In the genomic region with DNA sequence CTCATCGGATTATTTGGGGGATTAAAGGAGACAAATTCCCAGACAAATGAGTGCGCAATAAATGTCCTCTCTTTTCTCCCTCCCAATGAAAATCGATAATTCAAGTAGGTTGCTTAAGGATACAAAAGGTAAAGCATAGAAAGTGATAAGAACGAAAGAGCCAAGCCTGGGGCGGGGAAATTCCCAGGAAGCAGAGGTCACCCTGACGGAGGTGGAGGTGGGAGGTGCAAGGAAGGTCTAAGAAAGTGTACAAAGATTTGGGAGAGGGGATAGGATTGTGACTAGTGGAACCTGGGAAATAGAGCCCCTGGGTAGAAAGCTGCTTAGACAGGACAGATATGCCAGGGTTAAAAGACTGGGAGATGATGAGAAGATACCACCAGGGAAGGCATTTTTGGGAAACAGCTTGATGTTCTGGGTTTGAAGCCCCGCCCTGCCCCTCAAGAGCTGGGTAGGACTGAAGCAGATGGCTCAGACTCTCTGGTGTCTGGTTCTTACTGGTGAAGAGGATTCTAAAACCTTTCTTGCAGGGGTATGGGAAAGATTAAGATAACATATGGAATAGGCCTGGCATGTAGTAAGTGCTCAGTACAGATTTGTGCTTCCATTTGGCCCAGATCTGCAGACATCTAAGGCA, we compare ENCODE assay signal across 11 cellular contexts. TPM values are rescaled to one million over a fixed set of nuclear protein-coding genes. Genes with fewer than 3 reads are reported as not detected.
A peak's percentile ranks its signal among the peaks of the same experiment; 100 is the strongest.
DNase-seq lines count a peak whose midpoint lies in the region; ATAC-seq, FAIRE-seq and TF ChIP-seq lines count a peak whose summit lies in the region.
"Had no signal": no experiment of that assay in that cellular context is flagged by ENCODE, and none has a peak within 500 bp of the region (broad histone marks: within the 10 kb centered on the region; RNA-seq: fewer than 3 reads in every experiment).

No MANE protein-coding gene starts in this region.

- H3K9ac ChIP-seq in H9 (ENCODE audit: extremely low read depth, insufficient read length, low read length) (no peak overlapping the region), mesendoderm (ENCODE audit: low read length) (peak overlapping the region; percentile 60)

- TF ChIP-seq POLR2A in A549 (IDR thresholded peaks at IDR 0.05; ENCODE audit: low read length), result no peak
- TF ChIP-seq POLR2A in uterus (IDR thresholded peaks at IDR 0.05), result no peak

- TF ChIP-seq CTCF in A549 (IDR thresholded peaks at IDR 0.05) (no peak), H9 (conservative IDR thresholded peaks at IDR 0.05) (no peak), uterus (IDR thresholded peaks at IDR 0.05) (no peak)

- H2BK15ac ChIP-seq in H9 (ENCODE audit: low read depth, low read length), result no peak overlapping the region
- H2BK15ac ChIP-seq in mesendoderm (replicated peaks; ENCODE audit: low read depth), result no peak overlapping the region

- no peak overlapping the region for H3K14ac ChIP-seq in H9 (ENCODE audit: insufficient read depth, low read length)

- no peak overlapping the region for H4K91ac ChIP-seq in H9 (ENCODE audit: insufficient read length, low read depth, low read length)

- peaks cover 0 to 5% (median 5%) of the 10 kb centered on the region in 3 experiments; a peak in 5 of 7 replicates for H3K36me3 Mint-ChIP-seq in H9 (ENCODE audit: insufficient read depth in 1 of 3, low read depth in 3 of 3)
- no peaks in the 10 kb centered on the region for H3K36me3 Mint-ChIP-seq in activated CD8-positive, alpha-beta T cell treated with anti-CD3 and anti-CD28 coated beads, Interleukin-2, amount 10 ng/mL, durations not matched to agents 7 days and 5 days (ENCODE audit: low read depth)

- H3K56ac ChIP-seq in H9 (ENCODE audit: insufficient read length, low read depth, low read length), result no peak overlapping the region
- peak overlapping the region; percentile 80 for H3K56ac ChIP-seq in mesendoderm (ENCODE audit: low read length)

- H3K4me3 ChIP-seq in A549, result peak overlapping the region; percentile 47; the same call in 1 of the 3 replicates
- no peak overlapping the region for H3K4me3 ChIP-seq in mesendoderm (ENCODE audit: low read length)
- no peak overlapping the region for H3K4me3 ChIP-seq in uterus

- H3K4me2 ChIP-seq in A549 (peak overlapping the region; percentile 95), H9 (ENCODE audit: insufficient read depth, insufficient read length, low read length) (peak overlapping the region; percentile 30), mesendoderm (ENCODE audit: low read length) (peak overlapping the region; percentile 56)

- H3K23me2 ChIP-seq in H9 (ENCODE audit: insufficient read length, low read depth, low read length, poor library complexity, severe bottlenecking), result peaks cover 8% of the 10 kb centered on the region

- TF ChIP-seq EP300 in A549 (IDR thresholded peaks at IDR 0.05), result no peak

- H3K9me3 Mint-ChIP-seq in H9, result peaks cover 0 to 8% of the 10 kb centered on the region in 2 experiments; a peak in 3 of 5 replicates
- H3K9me3 Mint-ChIP-seq in activated CD8-positive, alpha-beta T cell treated with anti-CD3 and anti-CD28 coated beads, Interleukin-2, amount 10 ng/mL, durations not matched to agents 7 days and 5 days (ENCODE audit: insufficient read depth), result no peaks in the 10 kb centered on the region

- WGBS in A549 (ENCODE audit: missing lambda C conversion rate), result 70% methylated on average over 7 of the region's 7 CpGs
- whole genome bisulfite sequencing in H9 (ENCODE audit: extremely low coverage, insufficient read length, low lambda C conversion rate), result no CpG with 5 or more reads among the region's 7 CpGs
- WGBS in mesendoderm (ENCODE audit: extremely low coverage, insufficient coverage, low lambda C conversion rate), result no CpG with 5 or more reads among the region's 7 CpGs

- CTCF ChIA-PET in A549 (lab: Yijun Ruan, JAX), result interaction anchor here (0.6 to 6.3 kb wide), 7 partner anchors 9 to 1328 kb away, joined by 3 to 43 read pairs (median 4); no protein-coding TSS in a partner anchor
- CTCF ChIA-PET in activated CD8-positive, alpha-beta T cell treated with anti-CD3 and anti-CD28 coated beads, Interleukin-2, amount 10 ng/mL, durations not matched to agents 7 days and 5 days (lab: Charles Lee), result interaction anchor here (0.9 to 2.2 kb wide), 2 partner anchors 44 to 64 kb away, joined by 3 to 11 read pairs; no protein-coding TSS in a partner anchor

- H2BK20ac ChIP-seq in H9 (ENCODE audit: low read depth, low read length, poor library complexity, severe bottlenecking), result no peak overlapping the region

- H3K27ac Mint-ChIP-seq in H9, result no peak overlapping the region
- H3K27ac Mint-ChIP-seq in activated CD8-positive, alpha-beta T cell treated with anti-CD3 and anti-CD28 coated beads, Interleukin-2, amount 10 ng/mL, durations not matched to agents 7 days and 5 days, result no peak overlapping the region

- H3K27ac ChIP-seq in A549 (peak overlapping the region; percentile 69 to 76; a peak in 3 of 6 replicates), H9 (ENCODE audit: insufficient read length, low read depth, low read length) (no peak overlapping the region), mesendoderm (ENCODE audit: low read depth, low read length) (no peak overlapping the region), uterus (no peak overlapping the region)

- POLR2A ChIA-PET in A549 (lab: Yijun Ruan, JAX), result interaction anchor here (0.9 kb wide), 1 partner anchor 40 kb away, joined by 6 read pairs; no protein-coding TSS in a partner anchor
- POLR2A ChIA-PET in activated CD8-positive, alpha-beta T cell treated with anti-CD3 and anti-CD28 coated beads, Interleukin-2, amount 10 ng/mL, durations not matched to agents 7 days and 5 days (lab: Charles Lee), result no interaction called here

- H3K27me3 ChIP-seq in H9 (ENCODE audit: insufficient read depth, low read length) (no peaks in the 10 kb centered on the region), mesendoderm (ENCODE audit: insufficient read depth, low read length, poor library complexity) (no peaks in the 10 kb centered on the region), uterus (no peaks in the 10 kb centered on the region)
- H3K27me3 ChIP-seq: tibial nerve had no signal

- no peak overlapping the region for H2BK12ac ChIP-seq in H9 (ENCODE audit: insufficient read length, low read depth, low read length)

- no peak for FAIRE-seq in A549 (lab: Jason Lieb, UNC)

- H3K27me3 Mint-ChIP-seq in H9 (ENCODE audit: low read depth), result peaks cover 16% of the 10 kb centered on the region
- H3K27me3 Mint-ChIP-seq in activated CD8-positive, alpha-beta T cell treated with anti-CD3 and anti-CD28 coated beads, Interleukin-2, amount 10 ng/mL, durations not matched to agents 7 days and 5 days (ENCODE audit: low read depth), result peaks cover 6% of the 10 kb centered on the region

- H3K18ac ChIP-seq in H9 (ENCODE audit: insufficient read length, low read depth, low read length) (no peak overlapping the region), mesendoderm (ENCODE audit: low read length) (no peak overlapping the region)

- peak overlapping the region; percentile 38 to 60; a peak in 3 of 5 replicates for H3K4me3 Mint-ChIP-seq in H9
- H3K4me3 Mint-ChIP-seq in activated CD8-positive, alpha-beta T cell treated with anti-CD3 and anti-CD28 coated beads, Interleukin-2, amount 10 ng/mL, durations not matched to agents 7 days and 5 days, result peak overlapping the region; percentile 68

- intact Hi-C loops in uterus (cut with DNase I; ENCODE audit: low total_unique reads), result no loop called here

- no peak overlapping the region for H3T11ph ChIP-seq in H9 (ENCODE audit: low read length)

- H3K4me1 Mint-ChIP-seq in H9, result peaks cover 29 to 36% of the 10 kb centered on the region in 2 experiments
- H3K4me1 Mint-ChIP-seq in activated CD8-positive, alpha-beta T cell treated with anti-CD3 and anti-CD28 coated beads, Interleukin-2, amount 10 ng/mL, durations not matched to agents 7 days and 5 days (ENCODE audit: low read depth), result peaks cover 27% of the 10 kb centered on the region

- no peak overlapping the region for H2AK5ac ChIP-seq in H9 (ENCODE audit: insufficient read length, low read length)
- no peak overlapping the region for H2AK5ac ChIP-seq in mesendoderm (ENCODE audit: low read length)

- H3K4me1 ChIP-seq in A549 (peaks cover 24% of the 10 kb centered on the region), H9 (ENCODE audit: insufficient read depth, low read length) (no peaks in the 10 kb centered on the region; the same call in 1 of the 2 replicates), mesendoderm (ENCODE audit: control insufficient read depth, low read depth, low read length) (peaks cover 10% of the 10 kb centered on the region), uterus (no peaks in the 10 kb centered on the region)

- no peak for TF ChIP-seq RAD21 in A549 (conservative IDR thresholded peaks at IDR 0.05 in 1 of 2, IDR thresholded peaks at IDR 0.05 in 1 of 2)

- H3K79me1 ChIP-seq in H9 (ENCODE audit: insufficient read depth, low read depth, low read length, poor library complexity, severe bottlenecking), result peaks cover 5% of the 10 kb centered on the region
- peaks cover 20% of the 10 kb centered on the region for H3K79me1 ChIP-seq in mesendoderm (ENCODE audit: low read length)

- H4K8ac ChIP-seq in H9 (replicated peaks; ENCODE audit: insufficient read length, low read depth, low read length) (no peak overlapping the region), mesendoderm (ENCODE audit: low read depth, low read length) (no peak overlapping the region)

- no peak overlapping the region for H3K23ac ChIP-seq in H9 (ENCODE audit: insufficient read length, low read depth, low read length)
- H3K23ac ChIP-seq in mesendoderm (ENCODE audit: low read length), result no peak overlapping the region

- H3K79me2 ChIP-seq in H9 (ENCODE audit: insufficient read depth, low read length) (peaks cover 19% of the 10 kb centered on the region; the same call in 1 of the 2 replicates), mesendoderm (ENCODE audit: control insufficient read depth, insufficient read depth, low read length) (peaks cover 26% of the 10 kb centered on the region)

- H3K4ac ChIP-seq in H9 (ENCODE audit: low read depth, low read length), result no peak overlapping the region
- H3K4ac ChIP-seq in mesendoderm (ENCODE audit: low read depth, low read length), result no peak overlapping the region

- H2BK5ac ChIP-seq in H9 (ENCODE audit: insufficient read length, low read length), result no peak overlapping the region
- H2BK5ac ChIP-seq in mesendoderm (ENCODE audit: low read length), result no peak overlapping the region

- no peak for DNase-seq in A549 (ENCODE audit: low read depth in 1 of 2, low spot score in 1 of 2)
- DNase-seq in H9, result no peak
- DNase-seq in activated CD8-positive, alpha-beta T cell treated with anti-CD3 and anti-CD28 coated beads, Interleukin-2, amount 10 ng/mL, durations not matched to agents 7 days and 5 days, result no peak
- DNase-seq in mesendoderm, result no peak
- DNase-seq in uterus, result no peak
- DNase-seq in NCI-H2081 (lab: John Stamatoyannopoulos, UW), result no peak
- DNase-seq in COR-L47 (lab: John Stamatoyannopoulos, UW), result no peak
- DNase-seq: activated CD4-positive, CD25-positive, alpha-beta regulatory T cell; DMS79 treated with DMSO at 0.1 percent for 48 hours had no signal

- ATAC-seq in A549 (no peak), GM21619 (IDR thresholded peaks at IDR 0.05; ENCODE audit: unreplicated experiment) (no peak)
- ATAC-seq in activated CD8-positive, alpha-beta T cell treated with anti-CD3 and anti-CD28 coated beads, Interleukin-2, amount 10 ng/mL, durations not matched to agents 7 days and 5 days, result no peak

- peak overlapping the region; percentile 69 for H2AFZ ChIP-seq in H9 (ENCODE audit: low read length)

- H3K9me3 ChIP-seq in A549, result no peaks in the 10 kb centered on the region
- H3K9me3 ChIP-seq in H9 (ENCODE audit: control insufficient read depth, low read depth, low read length), result no peaks in the 10 kb centered on the region
- H3K9me3 ChIP-seq in uterus, result no peaks in the 10 kb centered on the region
- H3K9me3 ChIP-seq: tibial nerve had no signal

- H2BK120ac ChIP-seq in H9 (ENCODE audit: low read depth, low read length, poor library complexity, severe bottlenecking) (no peak overlapping the region), mesendoderm (ENCODE audit: low read depth, low read length) (no peak overlapping the region)

- no peaks in the 10 kb centered on the region for H4K20me1 ChIP-seq in H9 (ENCODE audit: control insufficient read depth, insufficient read depth, insufficient read length)

- H3K36me3 ChIP-seq in mesendoderm (ENCODE audit: control insufficient read depth, insufficient read depth, low read length) (no peaks in the 10 kb centered on the region), uterus (no peaks in the 10 kb centered on the region)
- H3K36me3 ChIP-seq: tibial nerve had no signal

- H4K5ac ChIP-seq in H9 (ENCODE audit: insufficient read length, low read depth, low read length), result no peak overlapping the region
- H4K5ac ChIP-seq in mesendoderm (ENCODE audit: low read length), result peak overlapping the region; percentile 23

RNA-seq across cellular contexts. Expression of gene KLHL25, which starts 1.1 kb away (rescaled TPM):
- 3.2 and 4.0 TPM in 2 replicates for polyA plus RNA-seq in A549 (2011; rRNA removed)
- 6.8 and 8.5 TPM in 2 replicates for polyA plus RNA-seq in A549 (2012; cell fraction: cytosol; rRNA removed)
- polyA plus RNA-seq in A549 (2012; cell fraction: nucleus; rRNA removed), result 18.2 and 22.8 TPM in 2 replicates
- polyA plus RNA-seq in A549 (2017; fragmentation: RNase III; extraction: RNeasy Plus Mini Kit Qiagen cat#74134 plus additional on column Dnase treatment), result 4.6 to 6.1 TPM (median 5.6 TPM) in 3 replicates
- polyA minus RNA-seq in A549 (2011; rRNA and poly(A)+ RNA removed), result 4.0 and 6.4 TPM in 2 replicates
- 18.2 and 18.4 TPM in 2 replicates for total RNA-seq in H9 (2021)
- 1 to 10 TPM; 5.3 TPM for total RNA-seq in activated CD8-positive, alpha-beta T cell treated with anti-CD3 and anti-CD28 coated beads, Interleukin-2, amount 10 ng/mL, durations not matched to agents 7 days and 5 days
- 4.3 TPM for polyA plus RNA-seq in mesendoderm (2013, experiment 1 of 2)
- polyA plus RNA-seq in mesendoderm (2013, experiment 2 of 2), result 4.4 TPM
- total RNA-seq in uterus, result 10 to 100 TPM in 2 of 4 donors, 1 to 10 TPM in 2; 6.2 to 19.5 (median 11.9) TPM

Comparison
In these comparisons a context has a peak if more than half of its experiments do, and no peak if none do; other contexts are left out.
1. H3K27ac ChIP-seq: peak in A549 (2 of 2); none in H9 (single experiment), mesendoderm (single experiment) and uterus (0 of 2).
2. H3K4me2 ChIP-seq: peak in every context shown above with its lines; median percentile 95 in A549; 56 in mesendoderm; 30 in H9.